ENCODE assay signal across 33 cellular contexts in the genomic region with DNA sequence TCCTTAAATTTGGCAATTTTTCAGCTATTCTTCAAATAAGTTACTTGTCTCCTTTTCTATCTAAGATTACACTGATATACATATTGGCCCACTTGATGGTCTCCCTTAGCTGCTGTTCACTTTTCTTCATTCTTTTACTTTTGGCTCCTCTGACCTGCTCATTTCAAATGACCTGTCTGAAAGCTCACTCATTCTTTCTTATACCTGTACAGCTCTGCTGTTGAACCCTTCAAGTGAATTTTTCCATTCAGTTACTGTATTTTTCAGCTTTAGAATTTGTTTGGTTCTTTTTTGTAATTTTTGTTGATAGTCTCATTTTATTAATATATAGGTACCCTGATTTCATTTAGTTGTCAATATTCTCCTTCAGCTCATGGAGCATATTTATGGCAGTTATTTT.
"Had no signal": no experiment of that assay in that cellular context is flagged by ENCODE, and none has a peak within 500 bp of the region (broad histone marks: within the 10 kb centered on the region; RNA-seq: fewer than 3 reads in every experiment).

No MANE protein-coding gene starts in this region.

- H3K4me3 ChIP-seq: MG63 had no signal

- H3K27me3 ChIP-seq: MG63 had no signal

- DNase-seq: Kasumi-1, MG63, MM.1S, MV-4-11, NCI-H1048, NCI-H1092, NCI-H1092 treated with DMSO at 0.1 percent for 48 hours, NCI-H1105, NCI-H1105 treated with DMSO at 0.1 percent for 48 hours, NCI-H1417, NCI-H1417 treated with DMSO at 0.1 percent for 48 hours, NCI-H1436, NCI-H1436 treated with DMSO at 0.1 percent for 48 hours, NCI-H146, NCI-H1694, NCI-H1694 treated with DMSO at 0.1 percent for 48 hours, NCI-H187, NCI-H187 treated with DMSO at 0.1 percent for 48 hours, NCI-H1930, NCI-H2029, NCI-H2081, NCI-H2081 treated with DMSO at 0.1 percent for 48 hours, NCI-H2107, NCI-H2171, NCI-H2171 treated with DMSO at 0.1 percent for 48 hours, NCI-H2227 treated with DMSO at 0.1 percent for 48 hours, NCI-H226, NCI-H345, NCI-H446, NCI-H446 treated with DMSO at 0.1 percent for 48 hours, NCI-H510A, NCI-H510A treated with DMSO at 0.1 percent for 48 hours, NCI-H524 had no signal
